ENCODE assay signal across 27 cellular contexts in the genomic region with DNA sequence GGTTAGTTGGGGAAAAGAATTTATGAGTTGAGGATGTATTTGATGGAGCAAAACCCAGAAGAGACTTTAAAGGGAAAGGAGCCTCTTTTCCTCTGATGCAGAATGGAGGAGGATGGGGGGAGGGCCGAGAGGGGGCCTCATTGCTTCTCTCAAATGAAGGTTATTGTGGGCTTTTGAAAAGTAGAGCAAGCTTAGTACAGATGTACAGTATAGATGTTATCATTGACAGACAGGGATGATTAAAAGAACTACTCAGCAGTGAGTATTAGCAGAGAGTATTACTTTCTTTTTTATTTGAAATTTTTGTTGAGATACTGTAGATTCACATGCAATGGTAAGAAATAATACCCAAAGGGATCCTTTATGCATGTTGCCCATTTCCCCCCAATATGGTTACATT.
"Had no signal": no experiment of that assay in that cellular context is flagged by ENCODE, and none has a peak within 500 bp of the region (broad histone marks: within the 10 kb centered on the region; RNA-seq: fewer than 3 reads in every experiment).

No MANE protein-coding gene starts in this region.

- H3K36me3 ChIP-seq: ascending aorta, cardiac muscle cell, thoracic aorta, upper lobe of left lung, vagina had no signal

- H3K9me3 ChIP-seq: ascending aorta, psoas muscle, thoracic aorta, upper lobe of left lung, vagina had no signal

- H3K27me3 ChIP-seq: ascending aorta, cardiac muscle cell, dorsolateral prefrontal cortex, upper lobe of left lung, vagina had no signal

- H3K27ac ChIP-seq: ascending aorta, dorsolateral prefrontal cortex, thoracic aorta, upper lobe of left lung, vagina, VCaP had no signal

- H3K4me3 ChIP-seq: ascending aorta, cardiac muscle cell, coronary artery, dorsolateral prefrontal cortex, psoas muscle, thoracic aorta, upper lobe of left lung, vagina had no signal

- ATAC-seq: activated CD4-positive, CD25-positive, alpha-beta regulatory T cell treated with anti-CD3 and anti-CD28 coated beads, Interleukin-2, amount 50 U/mL, for 24 hours; naive thymus-derived CD4-positive, alpha-beta T cell; psoas muscle had no signal

- DNase-seq: activated CD4-positive, alpha-beta T cell treated with anti-CD3 and anti-CD28 coated beads for 48 hours; activated CD4-positive, alpha-beta T cell treated with anti-CD3 and anti-CD28 coated beads, Interleukin-2, amount 50 U/mL, for 48 hours; activated CD8-positive, alpha-beta memory T cell treated with anti-CD3 and anti-CD28 coated beads, Interleukin-2, amount 50 U/mL, for 48 hours; activated gamma-delta T cell; activated naive CD4-positive, alpha-beta T cell treated with anti-CD3 and anti-CD28 coated beads, Interleukin-2, amount 10 ng/mL, durations not matched to agents 7 days and 5 days; activated naive CD8-positive, alpha-beta T cell treated with anti-CD3 and anti-CD28 coated beads, Interleukin-2, amount 10 ng/mL, durations not matched to agents 7 days and 5 days; activated T-cell treated with anti-CD3 and anti-CD28 coated beads, Interleukin-2, amount 50 U/mL, for 24 hours; cerebellar nuclear complex; dorsolateral prefrontal cortex; effector memory CD4-positive, alpha-beta T cell; hippocampal formation; immature natural killer cell; midbrain; naive thymus-derived CD4-positive, alpha-beta T cell; psoas muscle; stimulated activated CD4-positive, alpha-beta T cell treated with anti-CD3 and anti-CD28 coated beads, Interleukin-2, amount 100 ng/mL, for 48 hours; stimulated activated naive CD4-positive, alpha-beta T cell treated with Interleukin-2 at 50 U/mL for 16 hours; T-helper 9 cell; upper lobe of left lung had no signal

- H3K9ac ChIP-seq: parathyroid adenoma had no signal

- H2AFZ ChIP-seq: parathyroid adenoma had no signal
